32 cellular contexts compared by ENCODE assay signal in the genomic region with DNA sequence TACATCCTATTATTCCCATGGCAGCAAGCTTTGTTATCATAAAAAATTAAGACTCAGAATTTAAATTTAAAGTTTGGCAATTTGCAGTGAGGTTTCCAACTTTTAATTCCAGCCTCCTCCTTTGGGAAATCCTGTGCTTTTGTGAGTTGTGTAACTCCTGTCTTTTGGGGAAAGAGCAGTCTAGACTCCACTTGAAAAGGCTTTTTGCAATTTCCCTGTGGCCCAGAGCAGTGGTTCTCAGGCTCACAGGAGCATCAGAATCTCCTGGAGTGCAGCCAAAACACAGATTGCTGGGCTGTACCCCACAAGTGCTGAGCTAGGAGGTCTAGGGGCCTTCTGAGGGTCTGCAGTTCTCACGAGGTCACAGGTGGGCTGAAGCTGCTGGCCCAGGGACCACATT.
"Had no signal": no experiment of that assay in that cellular context is flagged by ENCODE, and none has a peak within 500 bp of the region (broad histone marks: within the 10 kb centered on the region; RNA-seq: fewer than 3 reads in every experiment).

No MANE protein-coding gene starts in this region.

- H3K4me3 Mint-ChIP-seq: activated CD4-positive, alpha-beta T cell treated with anti-CD3 and anti-CD28 coated beads, Interleukin-2, amount 10 ng/mL, durations not matched to agents 24 days and 14 days; activated CD8-positive, alpha-beta T cell treated with anti-CD3 and anti-CD28 coated beads for 36 hours; activated naive CD8-positive, alpha-beta T cell treated with anti-CD3 and anti-CD28 coated beads, Interleukin-2, amount 10 ng/mL, durations not matched to agents 7 days and 5 days; activated T-cell treated with anti-CD3 and anti-CD28 coated beads, Interleukin-2, amount 50 U/mL, for 72 hours; activated T-helper 17 cell treated with anti-CD3 and anti-CD28 coated beads, Interleukin-2, amount 50 U/mL, for 72 hours had no signal

- H3K9me3 ChIP-seq: ascending aorta, body of pancreas, Peyer's patch, SJCRH30 had no signal

- H3K27me3 Mint-ChIP-seq: activated CD4-positive, alpha-beta T cell treated with anti-CD3 and anti-CD28 coated beads, Interleukin-2, amount 10 ng/mL, durations not matched to agents 24 days and 14 days; activated CD8-positive, alpha-beta T cell treated with anti-CD3 and anti-CD28 coated beads for 36 hours; activated naive CD8-positive, alpha-beta T cell treated with anti-CD3 and anti-CD28 coated beads, Interleukin-2, amount 10 ng/mL, durations not matched to agents 7 days and 5 days; activated T-helper 17 cell treated with anti-CD3 and anti-CD28 coated beads, Interleukin-2, amount 50 U/mL, for 72 hours had no signal

- H3K4me1 Mint-ChIP-seq: activated CD4-positive, alpha-beta T cell treated with anti-CD3 and anti-CD28 coated beads, Interleukin-2, amount 10 ng/mL, durations not matched to agents 24 days and 14 days; activated naive CD8-positive, alpha-beta T cell treated with anti-CD3 and anti-CD28 coated beads, Interleukin-2, amount 10 ng/mL, durations not matched to agents 7 days and 5 days; activated T-helper 17 cell treated with anti-CD3 and anti-CD28 coated beads, Interleukin-2, amount 50 U/mL, for 72 hours had no signal

- H3K27me3 ChIP-seq: ascending aorta, body of pancreas, breast epithelium, Peyer's patch, SJCRH30 had no signal

- H3K4me1 ChIP-seq: ascending aorta, body of pancreas, breast epithelium, Peyer's patch had no signal

- H3K27ac Mint-ChIP-seq: activated CD4-positive, alpha-beta T cell treated with anti-CD3 and anti-CD28 coated beads, Interleukin-2, amount 10 ng/mL, durations not matched to agents 24 days and 14 days; activated CD8-positive, alpha-beta T cell treated with anti-CD3 and anti-CD28 coated beads for 36 hours; activated naive CD8-positive, alpha-beta T cell treated with anti-CD3 and anti-CD28 coated beads, Interleukin-2, amount 10 ng/mL, durations not matched to agents 7 days and 5 days; activated T-cell treated with anti-CD3 and anti-CD28 coated beads, Interleukin-2, amount 50 U/mL, for 72 hours; activated T-helper 17 cell treated with anti-CD3 and anti-CD28 coated beads, Interleukin-2, amount 50 U/mL, for 72 hours had no signal

- ATAC-seq: activated CD8-positive, alpha-beta T cell treated with anti-CD3 and anti-CD28 coated beads for 36 hours; activated T-cell treated with anti-CD3 and anti-CD28 coated beads, Interleukin-2, amount 50 U/mL, for 72 hours; activated T-helper 17 cell treated with anti-CD3 and anti-CD28 coated beads, Interleukin-2, amount 50 U/mL, for 72 hours; body of pancreas had no signal

- DNase-seq: activated CD4-positive, alpha-beta T cell treated with anti-CD3 and anti-CD28 coated beads, Interleukin-2, amount 10 ng/mL, durations not matched to agents 24 days and 14 days; activated CD4-positive, alpha-beta T cell treated with anti-CD3 and anti-CD28 coated beads, Interleukin-2, amount 50 U/mL, for 4 hours; activated CD8-positive, alpha-beta T cell treated with anti-CD3 and anti-CD28 coated beads for 36 hours; activated effector memory CD4-positive, alpha-beta T cell treated with anti-CD3 and anti-CD28 coated beads, Interleukin-2, amount 50 U/mL, for 16 hours; activated naive CD4-positive, alpha-beta T cell; activated naive CD4-positive, alpha-beta T cell treated with anti-CD3 and anti-CD28 coated beads, Interleukin-2, amount 50 U/mL, for 16 hours; activated naive CD8-positive, alpha-beta T cell treated with anti-CD3 and anti-CD28 coated beads, Interleukin-2, amount 10 ng/mL, durations not matched to agents 7 days and 5 days; activated T-cell treated with anti-CD3 and anti-CD28 coated beads, Interleukin-2, amount 50 U/mL, for 1 hour; activated T-cell treated with anti-CD3 and anti-CD28 coated beads, Interleukin-2, amount 50 U/mL, for 72 hours; amygdala; body of pancreas; caudate nucleus; Kasumi-1; KG1; MM.1S; MV-4-11; NCI-H1092; NCI-H1436 treated with DMSO at 0.1 percent for 48 hours; NCI-H1694 treated with DMSO at 0.1 percent for 48 hours; NCI-H2029; NCI-H2171 treated with DMSO at 0.1 percent for 48 hours; NCI-H2227 treated with DMSO at 0.1 percent for 48 hours; NCI-H446 treated with DMSO at 0.1 percent for 48 hours; NCI-H524; Peyer's patch; RPMI8226; SJCRH30; T1000 had no signal

- H3K36me3 Mint-ChIP-seq: activated naive CD8-positive, alpha-beta T cell treated with anti-CD3 and anti-CD28 coated beads, Interleukin-2, amount 10 ng/mL, durations not matched to agents 7 days and 5 days had no signal

- H3K36me3 ChIP-seq: ascending aorta, breast epithelium, Peyer's patch, SJCRH30 had no signal

- H3K9me3 Mint-ChIP-seq: activated CD8-positive, alpha-beta T cell treated with anti-CD3 and anti-CD28 coated beads for 36 hours; activated naive CD8-positive, alpha-beta T cell treated with anti-CD3 and anti-CD28 coated beads, Interleukin-2, amount 10 ng/mL, durations not matched to agents 7 days and 5 days had no signal

- H3K4me3 ChIP-seq: ascending aorta, body of pancreas, breast epithelium, Peyer's patch, SJCRH30, SK-N-MC had no signal

- H3K27ac ChIP-seq: ascending aorta, body of pancreas, breast epithelium, Peyer's patch, SJCRH30, SK-N-MC had no signal
